ENCODE assay signal across 26 cellular contexts in the genomic region with DNA sequence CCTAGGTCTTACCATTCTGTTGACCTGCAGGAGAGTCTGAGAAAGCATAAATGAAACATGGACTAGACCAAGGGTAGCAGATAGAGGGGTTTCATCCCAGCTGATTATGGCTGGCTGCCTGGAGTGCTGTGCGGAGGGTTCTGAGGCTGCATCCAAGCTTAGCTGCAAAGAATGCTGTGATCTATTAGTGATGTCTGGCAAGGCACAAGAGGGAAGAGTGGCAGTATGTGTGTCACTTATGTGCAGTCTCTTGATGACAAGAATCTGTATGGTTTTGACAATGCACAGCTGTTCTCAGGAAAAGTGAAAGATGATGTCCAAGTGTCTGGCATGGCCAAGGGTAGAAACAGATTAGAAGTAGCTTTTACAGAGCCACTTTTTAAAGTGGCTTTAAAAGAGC. TPM values are rescaled to one million over a fixed set of nuclear protein-coding genes. Genes with fewer than 3 reads are reported as not detected.
"Had no signal": no experiment of that assay in that cellular context is flagged by ENCODE, and none has a peak within 500 bp of the region (broad histone marks: within the 10 kb centered on the region; RNA-seq: fewer than 3 reads in every experiment).

No MANE protein-coding gene starts in this region.

- FAIRE-seq: urothelium cell line had no signal

- H3K4me3 ChIP-seq: stomach, suprapubic skin, testis, thoracic aorta, thyroid gland, tibial artery, tibial nerve, transverse colon, upper lobe of left lung, upper lobe of right lung, uterus, vagina had no signal

- H3K27me3 ChIP-seq: testis, thyroid gland, tibial nerve, transverse colon, upper lobe of left lung, upper lobe of right lung, uterus, vagina had no signal

- H3K36me3 ChIP-seq: stomach, suprapubic skin, thoracic aorta, thyroid gland, tibial artery, tibial nerve, transverse colon, upper lobe of left lung, upper lobe of right lung, uterus, vagina had no signal

- DNase-seq: stimulated activated CD4-positive, alpha-beta T cell treated with anti-CD3 and anti-CD28 coated beads, Interleukin-2, amount 100 ng/mL, for 48 hours; stimulated activated CD4-positive, alpha-beta T cell treated with anti-CD3 and anti-CD28 coated beads, Interleukin-4, amount 100 ng/mL, for 1 hour; stimulated activated CD4-positive, alpha-beta T cell treated with anti-CD3 and anti-CD28 coated beads, Interleukin-4, amount 100 ng/mL, for 24 hours; stimulated activated CD4-positive, alpha-beta T cell treated with anti-CD3 and anti-CD28 coated beads, Interleukin-4, amount 100 ng/mL, for 4 hours; stimulated activated CD8-positive, alpha-beta memory T cell treated with anti-CD3 and anti-CD28 coated beads, Interleukin-4, amount 100 ng/mL, for 48 hours; stimulated activated naive B cell treated with anti-CD40 and anti-IgM and Interleukin-4, amounts not matched to agents 10 μg/mL and 1 μg/mL and 100 μg/mL, for 72 hours; stimulated activated naive CD4-positive, alpha-beta T cell; stimulated activated naive CD4-positive, alpha-beta T cell treated with Interleukin-2 at 50 U/mL for 16 hours; stimulated activated naive CD8-positive, alpha-beta T cell treated with anti-CD3 and anti-CD28 coated beads, Interleukin-15, amount 100 ng/mL, for 72 hours; stimulated activated naive CD8-positive, alpha-beta T cell treated with anti-CD3 and anti-CD28 coated beads, Interleukin-15, Interleukin-2, amounts not matched to agents 100 U/mL and 50 U/mL, for 24 hours; stomach; testis; thyroid gland; tibial artery; transverse colon; trophoblast cell; upper lobe of left lung; upper lobe of right lung; uterus had no signal

- H3K9me3 ChIP-seq: stomach, suprapubic skin, testis, thoracic aorta, thyroid gland, tibial artery, tibial nerve, transverse colon, upper lobe of left lung, upper lobe of right lung, uterus, vagina had no signal

- H3K27ac ChIP-seq: stomach, suprapubic skin, testis, thoracic aorta, thyroid gland, tibial artery, tibial nerve, transverse colon, upper lobe of left lung, upper lobe of right lung, uterus, vagina had no signal

- H3K4me1 ChIP-seq: stomach, suprapubic skin, testis, thyroid gland, tibial artery, tibial nerve, transverse colon, upper lobe of left lung, upper lobe of right lung, uterus, vagina had no signal

- ATAC-seq: stimulated activated effector memory CD8-positive, alpha-beta T cell treated with anti-CD3 and anti-CD28 coated beads, Interleukin-12 subunit alpha, Interleukin-12 subunit beta, amount 100 ng/mL, for 72 hours; stimulated activated memory B cell treated with anti-CD40 and anti-IgM and Interleukin-4, amounts not matched to agents 10 μg/mL and 1 μg/mL and 100 μg/mL, for 72 hours; stimulated activated naive B cell treated with anti-CD40 and anti-IgM and Interleukin-4, amounts not matched to agents 10 μg/mL and 1 μg/mL and 100 μg/mL, for 72 hours; stimulated activated naive CD8-positive, alpha-beta T cell treated with anti-CD3 and anti-CD28 coated beads, Interleukin-15, amount 100 ng/mL, for 72 hours; stimulated activated naive CD8-positive, alpha-beta T cell treated with anti-CD3 and anti-CD28 coated beads, Interleukin-15, Interleukin-2, amounts not matched to agents 100 U/mL and 50 U/mL, for 24 hours; upper lobe of right lung had no signal

RNA-seq across cellular contexts. Expression of a gene that starts 54.3 kb away (rescaled TPM):
- total RNA-seq: thoracic aorta, thyroid gland, transverse colon had no signal
